ENCODE assay signal across 8 cellular contexts in genomic region chr10:63217120-63217605, GRCh38.
DNase-seq lines count a peak whose midpoint lies in the region; ATAC-seq and TF ChIP-seq lines count a peak whose summit lies in the region.

No MANE protein-coding gene starts in this region.

- DNase-seq in Calu3 (peak; percentile 31), NCI-H345 (lab: John Stamatoyannopoulos, UW) (peak; percentile 23), astrocyte of the hippocampus (ENCODE audit: low read depth, low spot score) (peak; percentile 57), iPS-NIHi11 (ENCODE audit: low spot score) (peak; percentile 24)
- DNase-seq in stimulated activated naive CD4-positive, alpha-beta T cell treated with Interleukin-2 at 50 U/mL for 16 hours (lab: John Stamatoyannopoulos, UW) = no peak

- ATAC-seq in GM18867 (IDR thresholded peaks at IDR 0.05; ENCODE audit: unreplicated experiment) = peak; percentile 78
- peak; percentile 66 for ATAC-seq in HG03045 (IDR thresholded peaks at IDR 0.05; ENCODE audit: unreplicated experiment)

- peaks cover 40% of the 10 kb centered on the region for H3K36me3 Mint-ChIP-seq in Calu3 (ENCODE audit: insufficient read depth, unreplicated experiment)
- peaks cover 40% of the 10 kb centered on the region for H3K36me3 Mint-ChIP-seq in stimulated activated naive CD8-positive, alpha-beta T cell treated with anti-CD3 and anti-CD28 coated beads, Interleukin-15, Interleukin-2, amounts not matched to agents 100 ng/mL and 50 ng/mL, for 24 hours (ENCODE audit: low read depth)

- peaks cover 53% of the 10 kb centered on the region for H3K4me1 Mint-ChIP-seq in Calu3 (ENCODE audit: low read depth, unreplicated experiment)
- H3K4me1 Mint-ChIP-seq in stimulated activated naive CD8-positive, alpha-beta T cell treated with anti-CD3 and anti-CD28 coated beads, Interleukin-15, Interleukin-2, amounts not matched to agents 100 ng/mL and 50 ng/mL, for 24 hours (ENCODE audit: low read depth) = peaks cover 69% of the 10 kb centered on the region

- no peaks in the 10 kb centered on the region for H3K27me3 Mint-ChIP-seq in Calu3 (ENCODE audit: unreplicated experiment)
- no peaks in the 10 kb centered on the region for H3K27me3 Mint-ChIP-seq in stimulated activated naive CD8-positive, alpha-beta T cell treated with anti-CD3 and anti-CD28 coated beads, Interleukin-15, Interleukin-2, amounts not matched to agents 100 ng/mL and 50 ng/mL, for 24 hours

- no peak overlapping the region for H3K4me3 Mint-ChIP-seq in Calu3 (ENCODE audit: low read depth, unreplicated experiment)
- H3K4me3 Mint-ChIP-seq in stimulated activated naive CD8-positive, alpha-beta T cell treated with anti-CD3 and anti-CD28 coated beads, Interleukin-15, Interleukin-2, amounts not matched to agents 100 ng/mL and 50 ng/mL, for 24 hours = no peak overlapping the region

- CTCF ChIA-PET in Calu3 (lab: Charles Lee) = interaction anchor here (0.9 to 1.4 kb wide), 3 partner anchors 51 to 503 kb away, joined by 3 to 8 read pairs (median 3); no protein-coding TSS in a partner anchor

- no TSS peak for BruUV-seq in Calu3 (replicated peaks; lab: Mats Ljungman, UMichigan)

- no peaks in the 10 kb centered on the region for H3K9me3 Mint-ChIP-seq in Calu3 (ENCODE audit: low read depth, unreplicated experiment)
- H3K9me3 Mint-ChIP-seq in stimulated activated naive CD8-positive, alpha-beta T cell treated with anti-CD3 and anti-CD28 coated beads, Interleukin-15, Interleukin-2, amounts not matched to agents 100 ng/mL and 50 ng/mL, for 24 hours = peaks cover 4% of the 10 kb centered on the region

- H3K27ac Mint-ChIP-seq in Calu3 (ENCODE audit: unreplicated experiment) = no peak overlapping the region
- peak overlapping the region; percentile 65 for H3K27ac Mint-ChIP-seq in stimulated activated naive CD8-positive, alpha-beta T cell treated with anti-CD3 and anti-CD28 coated beads, Interleukin-15, Interleukin-2, amounts not matched to agents 100 ng/mL and 50 ng/mL, for 24 hours

- TF ChIP-seq CTCF in Calu3 (IDR thresholded peaks at IDR 0.05; ENCODE audit: unreplicated experiment) = peak; percentile 49

- intact Hi-C loops in Calu3 (cut with micrococcal nuclease; ENCODE audit: unreplicated experiment) = loop anchor here (1.0 to 5.0 kb wide), 4 partner anchors 52 to 503 kb away; no protein-coding TSS in a partner anchor
